10 cellular contexts compared by ENCODE assay signal in the genomic region with DNA sequence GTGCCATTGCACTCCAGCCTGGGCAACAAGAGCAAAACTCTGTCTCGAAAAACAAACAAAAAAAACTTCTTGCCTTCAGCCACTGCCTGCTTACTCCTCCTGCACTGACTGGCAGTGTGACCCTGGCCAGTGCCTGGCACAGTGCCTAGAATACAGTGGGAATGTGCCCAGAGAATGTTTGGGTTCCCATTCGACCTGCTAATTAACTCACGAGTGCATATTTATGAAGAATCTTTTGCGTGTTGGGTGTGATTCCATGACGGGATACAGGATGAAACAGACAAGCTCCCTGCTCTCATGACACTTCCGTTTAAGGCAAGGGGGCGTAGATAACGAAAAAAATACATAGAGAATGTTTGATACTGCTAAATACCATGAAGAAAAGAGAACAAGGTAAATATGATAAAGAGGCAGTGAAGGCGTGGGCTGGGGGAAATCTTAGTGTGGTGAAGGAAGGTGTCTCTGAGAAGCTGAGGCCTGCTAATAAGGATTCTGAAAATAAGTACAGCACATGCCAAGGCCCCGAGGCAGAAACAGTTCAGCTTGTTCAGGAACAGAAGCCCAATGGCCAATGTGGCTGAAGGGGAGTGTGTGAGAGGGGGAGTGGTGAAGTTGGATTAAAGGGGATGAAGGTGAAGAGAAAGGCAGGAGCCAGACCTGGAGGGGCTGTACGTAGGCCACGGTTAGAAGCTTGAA. TPM values are rescaled to one million over a fixed set of nuclear protein-coding genes. Genes with fewer than 3 reads are reported as not detected.
A peak's percentile ranks its signal among the peaks of the same experiment; 100 is the strongest.
DNase-seq lines count a peak whose midpoint lies in the region; ATAC-seq and TF ChIP-seq lines count a peak whose summit lies in the region.
"Had no signal": no experiment of that assay in that cellular context is flagged by ENCODE, and none has a peak within 500 bp of the region (broad histone marks: within the 10 kb centered on the region; RNA-seq: fewer than 3 reads in every experiment).

No MANE protein-coding gene starts in this region.

- H3K27me3 Mint-ChIP-seq in CD14-positive monocyte (ENCODE audit: low read depth in 3 of 3) (peaks cover 0 to 3% (median 2%) of the 10 kb centered on the region in 3 donors), memory B cell (no peaks in the 10 kb centered on the region)

- H3K4me1 Mint-ChIP-seq in CD14-positive monocyte (peaks cover 93% of the 10 kb centered on the region), memory B cell (peaks cover 76% of the 10 kb centered on the region)

- H3K9me3 Mint-ChIP-seq in CD14-positive monocyte: peaks cover 0 to 2% (median 0%) of the 10 kb centered on the region in 7 donors
- no peaks in the 10 kb centered on the region for H3K9me3 Mint-ChIP-seq in activated naive CD4-positive, alpha-beta T cell treated with anti-CD3 and anti-CD28 coated beads, Interleukin-2, amount 50 U/mL, for 72 hours
- no peaks in the 10 kb centered on the region for H3K9me3 Mint-ChIP-seq in memory B cell

- peak overlapping the region; percentile 67 to 84 for H3K4me3 Mint-ChIP-seq in CD14-positive monocyte
- peak overlapping the region; percentile 25 for H3K4me3 Mint-ChIP-seq in memory B cell

- peaks cover 24 to 36% of the 10 kb centered on the region in 2 donors for H3K36me3 Mint-ChIP-seq in CD14-positive monocyte
- H3K36me3 Mint-ChIP-seq in activated naive CD4-positive, alpha-beta T cell treated with anti-CD3 and anti-CD28 coated beads, Interleukin-2, amount 50 U/mL, for 72 hours: peaks cover 34 to 71% of the 10 kb centered on the region in 2 donors
- peaks cover 11% of the 10 kb centered on the region for H3K36me3 Mint-ChIP-seq in memory B cell

- H3K27ac Mint-ChIP-seq in CD14-positive monocyte (peak overlapping the region in 6 of 7 donors; percentile 70 to 99 (median 87)), memory B cell (peak overlapping the region; percentile 75)
- peak overlapping the region; percentile 18 to 87 for H3K27ac Mint-ChIP-seq in activated naive CD4-positive, alpha-beta T cell treated with anti-CD3 and anti-CD28 coated beads, Interleukin-2, amount 50 U/mL, for 72 hours

- DNase-seq in CD14-positive monocyte (ENCODE audit: low spot score) (no peak), GM10266 (ENCODE audit: extremely low spot score) (peak; percentile 36), memory B cell (ENCODE audit: low spot score in 2 of 2) (no peak), NCI-H510A treated with DMSO at 0.1 percent for 48 hours (lab: John Stamatoyannopoulos, UW) (no peak), NCI-H146 treated with DMSO at 0.1 percent for 48 hours (lab: John Stamatoyannopoulos, UW; ENCODE audit: unreplicated experiment) (no peak), NCI-H748 treated with DMSO at 0.1 percent for 48 hours (lab: John Stamatoyannopoulos, UW) (no peak)
- DNase-seq in activated naive CD4-positive, alpha-beta T cell treated with anti-CD3 and anti-CD28 coated beads, Interleukin-2, amount 50 U/mL, for 72 hours (ENCODE audit: low spot score in 2 of 2): no peak
- DNase-seq: DND-41 had no signal

- TF ChIP-seq CTCF in CD14-positive monocyte (IDR thresholded peaks at IDR 0.05): no peak
- TF ChIP-seq CTCF in GM10266 (IDR thresholded peaks at IDR 0.05; ENCODE audit: control insufficient read depth, insufficient read depth, low read depth, missing control alignments): no peak

- intact Hi-C loops in CD14-positive monocyte (cut with micrococcal nuclease): no loop called here

- ATAC-seq in activated naive CD4-positive, alpha-beta T cell treated with anti-CD3 and anti-CD28 coated beads, Interleukin-2, amount 50 U/mL, for 72 hours: no peak
- ATAC-seq in memory B cell (ENCODE audit: low read depth) (no peak), esophagus mucosa (no peak)

RNA-seq across cellular contexts. Expression of a gene that starts 4.3 kb away (rescaled TPM):
- 10 to 100 TPM; 43.2 to 90.6 TPM for polyA plus RNA-seq in CD14-positive monocyte
- 10 to 100 TPM; 35.3 to 41.5 TPM for total RNA-seq in activated naive CD4-positive, alpha-beta T cell treated with anti-CD3 and anti-CD28 coated beads, Interleukin-2, amount 50 U/mL, for 72 hours
- 2.7 TPM for total RNA-seq in esophagus mucosa

RNA-seq across cellular contexts. Expression of a gene that starts 4.4 kb away (rescaled TPM):
- polyA plus RNA-seq in CD14-positive monocyte: 10 to 100 TPM; 16.7 to 25.1 TPM
- total RNA-seq in activated naive CD4-positive, alpha-beta T cell treated with anti-CD3 and anti-CD28 coated beads, Interleukin-2, amount 50 U/mL, for 72 hours: 10 to 100 TPM; 37.5 to 40.2 TPM
- total RNA-seq in esophagus mucosa: 0.28 TPM
- total RNA-seq: osteocyte had no signal

RNA-seq across cellular contexts. Expression of a gene that starts 15.8 kb away (rescaled TPM):
- 1 to 10 TPM in 1 of 2 donors, under 1 TPM in 1; 0.51 to 1.4 TPM for polyA plus RNA-seq in CD14-positive monocyte
- total RNA-seq in activated naive CD4-positive, alpha-beta T cell treated with anti-CD3 and anti-CD28 coated beads, Interleukin-2, amount 50 U/mL, for 72 hours: not detected
- 0.20 TPM for total RNA-seq in esophagus mucosa
- total RNA-seq: osteocyte had no signal

Comparison
In these comparisons a context has a peak if more than half of its experiments do, and no peak if none do; other contexts are left out.
1. RNA of a gene that starts 4.4 kb away (total RNA-seq): 37.5 to 40.2 TPM in activated naive CD4-positive, alpha-beta T cell treated with anti-CD3 and anti-CD28 coated beads, Interleukin-2, amount 50 U/mL, for 72 hours; 0.28 TPM in esophagus mucosa (single experiment); every median in the first group is over 10 times any median in the second.
2. Peak in every context shown above with its lines, with median percentiles within 50 percentile points of each other: H3K27ac Mint-ChIP-seq.